10 cellular contexts compared by ENCODE assay signal in the genomic region with DNA sequence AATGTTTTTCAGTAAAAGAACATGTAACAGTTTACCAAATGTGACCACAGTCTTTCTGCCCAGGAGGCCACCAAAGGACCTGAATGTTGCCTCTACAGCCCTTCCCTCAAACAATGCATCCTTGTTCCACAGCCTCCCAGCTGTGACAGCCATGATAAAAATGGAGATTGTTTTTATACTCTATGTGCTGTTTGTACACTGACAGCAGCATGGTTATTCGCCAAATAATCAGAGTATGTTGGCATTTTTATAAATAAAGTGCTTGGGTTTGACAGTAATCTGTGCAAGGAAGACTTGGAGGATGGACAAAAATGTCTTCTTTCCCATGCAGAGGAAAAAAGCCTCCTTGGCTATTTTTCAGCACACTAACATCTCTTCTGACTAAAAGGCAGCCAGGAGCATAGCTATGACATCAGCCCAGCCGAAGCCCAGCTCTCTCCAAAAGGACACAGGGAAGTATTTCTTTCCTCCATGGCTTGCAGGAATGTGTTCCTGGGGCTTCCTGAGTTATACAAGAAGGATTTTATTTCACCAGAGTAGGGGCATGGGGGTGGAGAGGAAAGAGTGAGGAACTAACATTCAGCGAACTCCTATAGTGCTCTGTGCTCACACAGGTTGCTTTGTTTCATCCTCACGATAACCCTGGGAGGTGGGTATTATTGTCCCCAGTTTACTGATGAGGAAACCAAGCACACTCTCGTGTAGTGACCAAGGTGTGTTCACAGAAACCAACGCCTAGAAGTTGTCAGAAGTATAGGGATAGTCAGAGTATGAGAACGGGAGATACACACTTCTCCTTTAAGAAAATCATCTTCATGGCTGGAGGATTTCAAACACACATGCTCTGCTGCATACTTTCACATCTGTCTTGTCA.
DNase-seq lines count a peak whose midpoint lies in the region; ATAC-seq and TF ChIP-seq lines count a peak whose summit lies in the region.
"Had no signal": no experiment of that assay in that cellular context is flagged by ENCODE, and none has a peak within 500 bp of the region (broad histone marks: within the 10 kb centered on the region; RNA-seq: fewer than 3 reads in every experiment).

No MANE protein-coding gene starts in this region.

- WGBS in endodermal cell (ENCODE audit: insufficient coverage in 1 of 2, insufficient read length in 1 of 2), 2 experiments: 87 to 89% methylated on average over 1 to 7 of the region's 7 CpGs

- H3K9me3 ChIP-seq in endodermal cell (ENCODE audit: control insufficient read depth, low read length): no peaks in the 10 kb centered on the region
- no peaks in the 10 kb centered on the region for H3K9me3 ChIP-seq in HAP-1
- no peaks in the 10 kb centered on the region for H3K9me3 ChIP-seq in CD4-positive, alpha-beta T cell (ENCODE audit: control insufficient read depth, low read length)
- H3K9me3 ChIP-seq: tibial artery had no signal

- CTCF ChIA-PET in CD4-positive, alpha-beta T cell (lab: Charles Lee): no interaction called here

- no peaks in the 10 kb centered on the region for H3K27me3 Mint-ChIP-seq in endodermal cell (ENCODE audit: insufficient read depth)
- no peaks in the 10 kb centered on the region for H3K27me3 Mint-ChIP-seq in stimulated activated memory B cell treated with anti-CD40 and anti-IgM and Interleukin-4, amounts not matched to agents 10 μg/mL and 1 μg/mL and 100 μg/mL, for 72 hours
- H3K27me3 Mint-ChIP-seq in CD4-positive, alpha-beta T cell: peaks cover 11% of the 10 kb centered on the region

- no peaks in the 10 kb centered on the region for H3K36me3 Mint-ChIP-seq in endodermal cell (ENCODE audit: low read depth)
- H3K36me3 Mint-ChIP-seq in stimulated activated memory B cell treated with anti-CD40 and anti-IgM and Interleukin-4, amounts not matched to agents 10 μg/mL and 1 μg/mL and 100 μg/mL, for 72 hours: no peaks in the 10 kb centered on the region
- H3K36me3 Mint-ChIP-seq in CD4-positive, alpha-beta T cell (ENCODE audit: low read depth): no peaks in the 10 kb centered on the region

- peaks cover 5% of the 10 kb centered on the region for H3K4me1 ChIP-seq in endodermal cell (ENCODE audit: control insufficient read depth, insufficient read depth, low read length)
- H3K4me1 ChIP-seq in HAP-1: no peaks in the 10 kb centered on the region
- H3K4me1 ChIP-seq: tibial artery had no signal

- H3K9ac ChIP-seq in endodermal cell (ENCODE audit: extremely low read depth, low read length, poor library complexity, severe bottlenecking): no peak overlapping the region

- POLR2A ChIA-PET in CD4-positive, alpha-beta T cell (lab: Charles Lee): no interaction called here

- ATAC-seq in stimulated activated memory B cell treated with anti-CD40 and anti-IgM and Interleukin-4, amounts not matched to agents 10 μg/mL and 1 μg/mL and 100 μg/mL, for 72 hours: peak; percentile 31
- no peak for ATAC-seq in omental fat pad (ENCODE audit: low FRiP score)
- ATAC-seq in CD4-positive, alpha-beta T cell (ENCODE audit: poor library complexity): no peak

- in situ Hi-C loops in HAP-1 (cut with MboI; ENCODE audit: low sequenced_read_pairs): no loop called here

- TF ChIP-seq CTCF in endodermal cell (conservative IDR thresholded peaks at IDR 0.05) (no peak), omental fat pad (IDR thresholded peaks at IDR 0.05) (no peak)
- no peak for TF ChIP-seq CTCF in CD4-positive, alpha-beta T cell (IDR thresholded peaks at IDR 0.05)

- H3K4me3 Mint-ChIP-seq in endodermal cell: no peak overlapping the region
- no peak overlapping the region for H3K4me3 Mint-ChIP-seq in stimulated activated memory B cell treated with anti-CD40 and anti-IgM and Interleukin-4, amounts not matched to agents 10 μg/mL and 1 μg/mL and 100 μg/mL, for 72 hours
- no peak overlapping the region for H3K4me3 Mint-ChIP-seq in CD4-positive, alpha-beta T cell

- DNase-seq in endodermal cell (no peak), kidney tubule cell (ENCODE audit: low spot score) (peak; percentile 71), HAP-1 (ENCODE audit: low spot score in 2 of 2) (no peak), omental fat pad (ENCODE audit: low spot score) (no peak), T-helper 1 cell (no peak)
- no peak for DNase-seq in CD4-positive, alpha-beta T cell
- DNase-seq: stimulated activated CD4-positive, alpha-beta T cell treated with anti-CD3 and anti-CD28 coated beads, Interleukin-2, amount 100 ng/mL, for 24 hours; tibial artery had no signal

- no peak overlapping the region for H3K4me3 ChIP-seq in endodermal cell (ENCODE audit: low read length)
- H3K4me3 ChIP-seq in HAP-1: no peak overlapping the region
- H3K4me3 ChIP-seq: tibial artery had no signal

- TF ChIP-seq RAD21 in Ishikawa (IDR thresholded peaks at IDR 0.05; ENCODE audit: low read depth): no peak

- intact Hi-C loops in CD4-positive, alpha-beta T cell (cut with DNase I, micrococcal nuclease): no loop called here

- no peaks in the 10 kb centered on the region for H3K9me3 Mint-ChIP-seq in endodermal cell
- no peaks in the 10 kb centered on the region for H3K9me3 Mint-ChIP-seq in stimulated activated memory B cell treated with anti-CD40 and anti-IgM and Interleukin-4, amounts not matched to agents 10 μg/mL and 1 μg/mL and 100 μg/mL, for 72 hours
- H3K9me3 Mint-ChIP-seq in CD4-positive, alpha-beta T cell: no peaks in the 10 kb centered on the region

- no peak overlapping the region for H3K27ac Mint-ChIP-seq in endodermal cell
- no peak overlapping the region for H3K27ac Mint-ChIP-seq in stimulated activated memory B cell treated with anti-CD40 and anti-IgM and Interleukin-4, amounts not matched to agents 10 μg/mL and 1 μg/mL and 100 μg/mL, for 72 hours
- H3K27ac Mint-ChIP-seq in CD4-positive, alpha-beta T cell: no peak overlapping the region

- TF ChIP-seq EP300 in Ishikawa (IDR thresholded peaks at IDR 0.05; ENCODE audit: borderline replicate concordance): 0 out of 2 replicates have a peak, but pooled peaks have one; percentile 13

- peaks cover 4% of the 10 kb centered on the region for H3K4me1 Mint-ChIP-seq in endodermal cell
- no peaks in the 10 kb centered on the region for H3K4me1 Mint-ChIP-seq in stimulated activated memory B cell treated with anti-CD40 and anti-IgM and Interleukin-4, amounts not matched to agents 10 μg/mL and 1 μg/mL and 100 μg/mL, for 72 hours
- no peaks in the 10 kb centered on the region for H3K4me1 Mint-ChIP-seq in CD4-positive, alpha-beta T cell (ENCODE audit: low read depth)

- H3K36me3 ChIP-seq in endodermal cell (ENCODE audit: control insufficient read depth, insufficient read depth, low read length) (no peaks in the 10 kb centered on the region), HAP-1 (replicated peaks) (no peaks in the 10 kb centered on the region)
- H3K36me3 ChIP-seq: tibial artery had no signal

- H3K27ac ChIP-seq in endodermal cell (ENCODE audit: low read depth, low read length): peak overlapping the region; percentile 80
- no peak overlapping the region for H3K27ac ChIP-seq in CD4-positive, alpha-beta T cell (ENCODE audit: low read depth, low read length)
- H3K27ac ChIP-seq: tibial artery had no signal

- H3K27me3 ChIP-seq in endodermal cell (ENCODE audit: control insufficient read depth, insufficient read depth, low read length, poor library complexity, severe bottlenecking) (no peaks in the 10 kb centered on the region), HAP-1 (ENCODE audit: low read depth) (no peaks in the 10 kb centered on the region)
- no peaks in the 10 kb centered on the region for H3K27me3 ChIP-seq in CD4-positive, alpha-beta T cell (ENCODE audit: control insufficient read depth, insufficient read depth, low read length)
- H3K27me3 ChIP-seq: tibial artery had no signal

TF ChIP-seq in Ishikawa, 13 proteins besides CTCF, POLR2A, EP300 and RAD21:
- 0 out of 2 replicates have a peak, but pooled peaks have one; percentile 21 for TF ChIP-seq TEAD4 (IDR thresholded peaks at IDR 0.05)
- TF ChIP-seq, protein P1, sequence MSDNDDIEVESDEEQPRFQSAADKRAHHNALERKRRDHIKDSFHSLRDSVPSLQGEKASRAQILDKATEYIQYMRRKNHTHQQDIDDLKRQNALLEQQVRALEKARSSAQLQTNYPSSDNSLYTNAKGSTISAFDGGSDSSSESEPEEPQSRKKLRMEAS (IDR thresholded peaks at IDR 0.05): 0 out of 2 replicates have a peak, but pooled peaks have one; percentile 17
- TF ChIP-seq TCF12 (IDR thresholded peaks at IDR 0.05; ENCODE audit: low read depth): no peak
- TF ChIP-seq, protein P2, sequence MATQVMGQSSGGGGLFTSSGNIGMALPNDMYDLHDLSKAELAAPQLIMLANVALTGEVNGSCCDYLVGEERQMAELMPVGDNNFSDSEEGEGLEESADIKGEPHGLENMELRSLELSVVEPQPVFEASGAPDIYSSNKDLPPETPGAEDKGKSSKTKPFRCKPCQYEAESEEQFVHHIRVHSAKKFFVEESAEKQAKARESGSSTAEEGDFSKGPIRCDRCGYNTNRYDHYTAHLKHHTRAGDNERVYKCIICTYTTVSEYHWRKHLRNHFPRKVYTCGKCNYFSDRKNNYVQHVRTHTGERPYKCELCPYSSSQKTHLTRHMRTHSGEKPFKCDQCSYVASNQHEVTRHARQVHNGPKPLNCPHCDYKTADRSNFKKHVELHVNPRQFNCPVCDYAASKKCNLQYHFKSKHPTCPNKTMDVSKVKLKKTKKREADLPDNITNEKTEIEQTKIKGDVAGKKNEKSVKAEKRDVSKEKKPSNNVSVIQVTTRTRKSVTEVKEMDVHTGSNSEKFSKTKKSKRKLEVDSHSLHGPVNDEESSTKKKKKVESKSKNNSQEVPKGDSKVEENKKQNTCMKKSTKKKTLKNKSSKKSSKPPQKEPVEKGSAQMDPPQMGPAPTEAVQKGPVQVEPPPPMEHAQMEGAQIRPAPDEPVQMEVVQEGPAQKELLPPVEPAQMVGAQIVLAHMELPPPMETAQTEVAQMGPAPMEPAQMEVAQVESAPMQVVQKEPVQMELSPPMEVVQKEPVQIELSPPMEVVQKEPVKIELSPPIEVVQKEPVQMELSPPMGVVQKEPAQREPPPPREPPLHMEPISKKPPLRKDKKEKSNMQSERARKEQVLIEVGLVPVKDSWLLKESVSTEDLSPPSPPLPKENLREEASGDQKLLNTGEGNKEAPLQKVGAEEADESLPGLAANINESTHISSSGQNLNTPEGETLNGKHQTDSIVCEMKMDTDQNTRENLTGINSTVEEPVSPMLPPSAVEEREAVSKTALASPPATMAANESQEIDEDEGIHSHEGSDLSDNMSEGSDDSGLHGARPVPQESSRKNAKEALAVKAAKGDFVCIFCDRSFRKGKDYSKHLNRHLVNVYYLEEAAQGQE (IDR thresholded peaks at IDR 0.05; ENCODE audit: low read depth): no peak
- no peak for TF ChIP-seq NFIC (IDR thresholded peaks at IDR 0.05)
